ENCODE assay signal across 8 cellular contexts in the genomic region with DNA sequence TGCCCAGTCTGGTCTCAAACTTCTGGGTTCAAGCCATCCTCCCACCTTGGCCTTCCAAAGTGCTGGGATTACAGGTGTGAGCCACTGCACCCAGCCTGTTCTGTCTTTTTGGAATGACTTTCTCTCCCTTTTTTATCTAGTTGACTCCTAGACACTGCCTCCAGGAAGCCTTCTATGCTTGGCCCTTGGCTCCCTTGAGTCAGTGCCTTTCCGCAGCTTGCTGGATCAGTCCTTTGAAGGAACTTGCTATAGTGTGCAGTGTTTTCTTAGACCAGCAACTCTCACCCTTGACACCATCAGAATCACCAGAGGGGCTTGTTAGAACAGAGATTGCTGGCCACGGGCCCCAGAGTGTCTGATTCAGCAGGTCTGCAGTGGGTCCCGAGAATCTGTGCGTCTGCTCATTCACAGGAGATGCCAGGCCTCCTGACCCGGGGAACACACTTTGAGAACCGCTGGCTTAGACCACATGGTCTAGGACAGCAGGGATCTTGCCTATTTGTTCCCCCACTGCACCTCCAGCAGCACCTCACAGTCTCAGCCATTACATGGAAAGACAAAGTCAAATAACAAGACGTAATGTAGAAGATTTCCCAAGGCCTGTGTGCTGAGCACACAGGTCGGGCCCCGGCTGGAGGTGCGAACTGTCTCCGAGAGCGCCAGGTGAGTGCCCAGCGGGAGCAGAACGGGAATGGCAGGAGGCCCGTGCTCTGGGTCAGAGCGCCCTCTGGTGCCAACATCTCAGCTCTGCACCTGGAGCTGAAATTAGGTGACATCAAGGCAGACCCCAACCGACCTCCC. TPM values are rescaled to one million over a fixed set of nuclear protein-coding genes. Genes with fewer than 3 reads are reported as not detected.
A peak's percentile ranks its signal among the peaks of the same experiment; 100 is the strongest.
DNase-seq lines count a peak whose midpoint lies in the region; ATAC-seq and TF ChIP-seq lines count a peak whose summit lies in the region.

No MANE protein-coding gene starts in this region.

- H3K27me3 ChIP-seq in liver (ENCODE audit: control insufficient read depth in 4 of 4, insufficient read depth in 4 of 4, low read length in 3 of 4), result no peaks in the 10 kb centered on the region

- peak; percentile 20 to 38 (median 30) for DNase-seq in activated CD4-positive, CD25-positive, alpha-beta regulatory T cell (lab: John Stamatoyannopoulos, UW)
- peak; percentile 57 for DNase-seq in NCI-H2107 treated with DMSO at 0.1 percent for 48 hours (lab: John Stamatoyannopoulos, UW; ENCODE audit: unreplicated experiment)
- peak; percentile 69 for DNase-seq in activated CD4-positive, CD25-positive, alpha-beta regulatory T cell treated with anti-CD3 and anti-CD28 coated beads, Interleukin-2, amount 50 U/mL, for 72 hours
- DNase-seq in cerebellar cortex (ENCODE audit: low spot score), result peak; percentile 79
- peak; percentile 24 to 38 (median 38) for DNase-seq in stimulated activated CD4-positive, alpha-beta T cell treated with anti-CD3 and anti-CD28 coated beads, TNF-alpha, amount 100 ng/mL, for 4 hours (ENCODE audit: low read depth in 3 of 3)

- no peak overlapping the region for H3K27ac ChIP-seq in liver (ENCODE audit: low read depth in 1 of 2, low read length in 2 of 2)

- ATAC-seq in activated CD4-positive, CD25-positive, alpha-beta regulatory T cell treated with anti-CD3 and anti-CD28 coated beads, Interleukin-2, amount 50 U/mL, for 24 hours, result no peak
- no peak for ATAC-seq in HG03135 (IDR thresholded peaks at IDR 0.05; ENCODE audit: unreplicated experiment)

- 25% methylated on average over 17 of the region's 17 CpGs for WGBS in liver

- TF ChIP-seq RAD21 in liver (IDR thresholded peaks at IDR 0.05), result peak; percentile 97 to 99

- TF ChIP-seq CTCF in liver (IDR thresholded peaks at IDR 0.05; ENCODE audit: low read depth, low read length, missing input control), result peak; percentile 96

- peaks cover 2 to 17% (median 8%) of the 10 kb centered on the region in 4 donors for H3K4me1 ChIP-seq in liver (ENCODE audit: control insufficient read depth in 4 of 4, insufficient read depth in 4 of 4, low read length in 3 of 4)

- no peak overlapping the region for H3K4me3 ChIP-seq in liver (ENCODE audit: low read depth in 1 of 3, low read length in 3 of 3)

- no peaks in the 10 kb centered on the region for H3K36me3 ChIP-seq in liver (ENCODE audit: control insufficient read depth in 4 of 4, insufficient read depth in 3 of 4, low read depth in 1 of 4, low read length in 3 of 4)

- no peaks in the 10 kb centered on the region for H3K9me3 ChIP-seq in liver (ENCODE audit: control insufficient read depth in 4 of 4, low read length in 3 of 4)

- no peak overlapping the region for H3K9ac ChIP-seq in liver (ENCODE audit: low read depth in 1 of 2, low read length in 2 of 2)

TF ChIP-seq in liver, 16 proteins besides CTCF, POLR2A, EP300 and RAD21:
- TF ChIP-seq HNF4A (conservative IDR thresholded peaks at IDR 0.05) (peak in 1 of 2 donors; percentile 25), YY1 (IDR thresholded peaks at IDR 0.05) (no peak), HNF4G (IDR thresholded peaks at IDR 0.05) (no peak), GABPA (IDR thresholded peaks at IDR 0.05 in 1 of 2, conservative IDR thresholded peaks at IDR 0.05 in 1 of 2) (no peak), TAF1 (conservative IDR thresholded peaks at IDR 0.05) (no peak), NR2F2 (IDR thresholded peaks at IDR 0.05) (no peak), RXRA (IDR thresholded peaks at IDR 0.05) (peak in 1 of 2 donors; percentile 37), SP1 (IDR thresholded peaks at IDR 0.05) (no peak)
- TF ChIP-seq, protein P1, sequence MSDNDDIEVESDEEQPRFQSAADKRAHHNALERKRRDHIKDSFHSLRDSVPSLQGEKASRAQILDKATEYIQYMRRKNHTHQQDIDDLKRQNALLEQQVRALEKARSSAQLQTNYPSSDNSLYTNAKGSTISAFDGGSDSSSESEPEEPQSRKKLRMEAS (IDR thresholded peaks at IDR 0.05), result no peak
- TF ChIP-seq, protein P2, sequence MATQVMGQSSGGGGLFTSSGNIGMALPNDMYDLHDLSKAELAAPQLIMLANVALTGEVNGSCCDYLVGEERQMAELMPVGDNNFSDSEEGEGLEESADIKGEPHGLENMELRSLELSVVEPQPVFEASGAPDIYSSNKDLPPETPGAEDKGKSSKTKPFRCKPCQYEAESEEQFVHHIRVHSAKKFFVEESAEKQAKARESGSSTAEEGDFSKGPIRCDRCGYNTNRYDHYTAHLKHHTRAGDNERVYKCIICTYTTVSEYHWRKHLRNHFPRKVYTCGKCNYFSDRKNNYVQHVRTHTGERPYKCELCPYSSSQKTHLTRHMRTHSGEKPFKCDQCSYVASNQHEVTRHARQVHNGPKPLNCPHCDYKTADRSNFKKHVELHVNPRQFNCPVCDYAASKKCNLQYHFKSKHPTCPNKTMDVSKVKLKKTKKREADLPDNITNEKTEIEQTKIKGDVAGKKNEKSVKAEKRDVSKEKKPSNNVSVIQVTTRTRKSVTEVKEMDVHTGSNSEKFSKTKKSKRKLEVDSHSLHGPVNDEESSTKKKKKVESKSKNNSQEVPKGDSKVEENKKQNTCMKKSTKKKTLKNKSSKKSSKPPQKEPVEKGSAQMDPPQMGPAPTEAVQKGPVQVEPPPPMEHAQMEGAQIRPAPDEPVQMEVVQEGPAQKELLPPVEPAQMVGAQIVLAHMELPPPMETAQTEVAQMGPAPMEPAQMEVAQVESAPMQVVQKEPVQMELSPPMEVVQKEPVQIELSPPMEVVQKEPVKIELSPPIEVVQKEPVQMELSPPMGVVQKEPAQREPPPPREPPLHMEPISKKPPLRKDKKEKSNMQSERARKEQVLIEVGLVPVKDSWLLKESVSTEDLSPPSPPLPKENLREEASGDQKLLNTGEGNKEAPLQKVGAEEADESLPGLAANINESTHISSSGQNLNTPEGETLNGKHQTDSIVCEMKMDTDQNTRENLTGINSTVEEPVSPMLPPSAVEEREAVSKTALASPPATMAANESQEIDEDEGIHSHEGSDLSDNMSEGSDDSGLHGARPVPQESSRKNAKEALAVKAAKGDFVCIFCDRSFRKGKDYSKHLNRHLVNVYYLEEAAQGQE (IDR thresholded peaks at IDR 0.05), result no peak

RNA-seq across cellular contexts. Expression of a gene that starts 27.4 kb away (rescaled TPM):
- total RNA-seq in liver, result 10 to 100 TPM; 13.6 to 46.9 TPM
- 10 to 100 TPM; 14.6 to 25.0 TPM for polyA plus RNA-seq in liver
